14 cellular contexts compared by ENCODE assay signal in the genomic region with DNA sequence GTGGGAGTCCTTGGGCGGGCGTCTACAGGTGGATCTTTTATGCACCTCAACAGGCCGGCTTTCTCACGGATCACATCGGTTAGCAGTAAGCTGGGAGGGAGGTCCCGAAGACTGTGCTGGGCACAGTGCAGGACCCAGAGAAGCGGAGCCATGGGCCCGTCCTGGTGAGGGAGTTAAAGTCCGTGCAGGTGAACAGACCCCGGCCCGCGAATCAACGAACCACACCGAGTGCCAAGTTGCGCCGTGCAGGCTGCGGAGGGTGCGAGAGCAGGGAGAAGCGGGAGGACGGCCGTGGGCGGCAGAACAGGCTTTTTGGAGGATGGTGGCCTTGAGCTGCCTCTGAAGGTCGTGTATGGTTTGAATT.
DNase-seq lines count a peak whose midpoint lies in the region; FAIRE-seq and TF ChIP-seq lines count a peak whose summit lies in the region.
"Had no signal": no experiment of that assay in that cellular context is flagged by ENCODE, and none has a peak within 500 bp of the region (broad histone marks: within the 10 kb centered on the region; RNA-seq: fewer than 3 reads in every experiment).

No MANE protein-coding gene starts in this region.

- no peak overlapping the region for H3K9ac ChIP-seq in trophoblast cell (ENCODE audit: low read length)
- H3K9ac ChIP-seq: GM23248 had no signal

- no peak overlapping the region for H2AFZ ChIP-seq in trophoblast cell (ENCODE audit: insufficient read depth, low read length, poor library complexity)
- H2AFZ ChIP-seq: GM23248 had no signal

- H3K4me1 ChIP-seq in ectodermal cell (ENCODE audit: control insufficient read depth, insufficient read depth, low read length) (peaks cover 6% of the 10 kb centered on the region), trophoblast cell (ENCODE audit: control insufficient read depth in 1 of 2, insufficient read depth in 2 of 2, low read length in 2 of 2) (no peaks in the 10 kb centered on the region), small intestine (ENCODE audit: control insufficient read depth in 2 of 2, insufficient read depth in 1 of 2, low read depth in 1 of 2, low read length in 1 of 2) (no peaks in the 10 kb centered on the region)

- no peaks in the 10 kb centered on the region for H3K79me1 ChIP-seq in trophoblast cell (ENCODE audit: low read length)

- H3K18ac ChIP-seq in trophoblast cell (ENCODE audit: low read length) = no peak overlapping the region

- DNase-seq in H7 (peak; percentile 61), RWPE1 (ENCODE audit: low spot score) (no peak), trophoblast cell (no peak), NCI-H1417 treated with DMSO at 0.1 percent for 48 hours (lab: John Stamatoyannopoulos, UW) (no peak), small intestine (no peak)
- DNase-seq in effector CD4-positive, alpha-beta T cell = no peak
- DNase-seq: CD8-positive, alpha-beta T cell; GM23248; KG1; NCI-H1092 treated with DMSO at 0.1 percent for 48 hours; NCI-H187 treated with DMSO at 0.1 percent for 48 hours; RPMI8226 had no signal

- H3K14ac ChIP-seq in trophoblast cell (ENCODE audit: low read length) = no peak overlapping the region

- H2BK12ac ChIP-seq in trophoblast cell (ENCODE audit: low read length) = no peak overlapping the region

- CTCF ChIA-PET in RWPE1 (lab: Yijun Ruan, JAX) = no interaction called here

- 94% methylated on average over 23 of the region's 23 CpGs for WGBS in ectodermal cell, 2 experiments
- WGBS in trophoblast cell (ENCODE audit: extremely low coverage, insufficient coverage, insufficient read length) = no CpG with 5 or more reads among the region's 23 CpGs
- 96 to 97% (median 96%) methylated on average over 23 of the region's 23 CpGs for WGBS in small intestine, 3 donors

- H2AK5ac ChIP-seq in trophoblast cell (ENCODE audit: low read length) = no peak overlapping the region

- peak overlapping the region; percentile 41 for H3K23ac ChIP-seq in trophoblast cell (ENCODE audit: low read length)

- H3K27ac ChIP-seq in RWPE1 (peak overlapping the region; percentile 70), ectodermal cell (ENCODE audit: insufficient read depth, low read depth, low read length, poor library complexity, severe bottlenecking) (peak overlapping the region; percentile 33), trophoblast cell (ENCODE audit: low read depth, low read length) (no peak overlapping the region), small intestine (ENCODE audit: low read depth in 1 of 2, low read length in 1 of 2) (no peak overlapping the region)
- H3K27ac ChIP-seq: GM23248, HL-60 had no signal

- no peaks in the 10 kb centered on the region for H3K79me2 ChIP-seq in trophoblast cell (ENCODE audit: control insufficient read depth, insufficient read depth, low read length, poor library complexity)

- POLR2A ChIA-PET in RWPE1 (lab: Yijun Ruan, JAX; ENCODE audit: low non-redundant PET) = no interaction called here

- H3K36me3 ChIP-seq in H7 (replicated peaks; ENCODE audit: control insufficient read depth, insufficient read depth, low read length) = peaks cover 2% of the 10 kb centered on the region; the same call in 1 of the 2 replicates
- H3K36me3 ChIP-seq in ectodermal cell (ENCODE audit: control insufficient read depth, insufficient read depth, low read length) = no peaks in the 10 kb centered on the region
- H3K36me3 ChIP-seq in trophoblast cell (ENCODE audit: control insufficient read depth in 1 of 2, insufficient read depth in 2 of 2, low read length in 2 of 2) = peaks cover 2 to 8% of the 10 kb centered on the region in 2 experiments
- H3K36me3 ChIP-seq in small intestine (ENCODE audit: control insufficient read depth in 2 of 2, insufficient read depth in 2 of 2, low read length in 2 of 2) = no peaks in the 10 kb centered on the region

- TF ChIP-seq CTCF in RWPE1 (conservative IDR thresholded peaks at IDR 0.05; ENCODE audit: low read depth) = no peak

- H4K8ac ChIP-seq in trophoblast cell (ENCODE audit: low read depth, low read length) = no peak overlapping the region

- no peak overlapping the region for H3K4ac ChIP-seq in trophoblast cell (ENCODE audit: low read depth, low read length)

- H3K27me3 ChIP-seq in H7 (ENCODE audit: control insufficient read depth, insufficient read depth, low read length) (no peaks in the 10 kb centered on the region), ectodermal cell (ENCODE audit: control insufficient read depth, insufficient read depth, low read length, poor library complexity, severe bottlenecking) (no peaks in the 10 kb centered on the region), trophoblast cell (ENCODE audit: insufficient read depth, low read length) (no peaks in the 10 kb centered on the region), small intestine (ENCODE audit: control insufficient read depth in 2 of 2, insufficient read depth in 2 of 2, low read length in 2 of 2) (no peaks in the 10 kb centered on the region)

- no peaks in the 10 kb centered on the region for H3K9me3 ChIP-seq in ectodermal cell (ENCODE audit: control insufficient read depth, low read length)
- peaks cover 5% of the 10 kb centered on the region for H3K9me3 ChIP-seq in trophoblast cell (ENCODE audit: insufficient read depth, low read depth, low read length)
- no peaks in the 10 kb centered on the region for H3K9me3 ChIP-seq in small intestine (ENCODE audit: control insufficient read depth, low read depth)

- H2BK5ac ChIP-seq in trophoblast cell (ENCODE audit: low read depth, low read length, poor library complexity) = no peak overlapping the region

- no peak overlapping the region for H2BK120ac ChIP-seq in trophoblast cell (ENCODE audit: insufficient read depth, low read length, poor library complexity)

- H3K4me3 ChIP-seq in H7 (ENCODE audit: insufficient read depth, low read depth, low read length) (no peak overlapping the region; the same call in 1 of the 2 replicates), ectodermal cell (ENCODE audit: insufficient read depth, low read depth, low read length) (no peak overlapping the region), trophoblast cell (ENCODE audit: low read depth, low read length) (no peak overlapping the region), small intestine (ENCODE audit: low read depth in 1 of 2, low read length in 2 of 2) (no peak overlapping the region)
- H3K4me3 ChIP-seq: GM23248 had no signal

- no peak for FAIRE-seq in small intestine (lab: Jason Lieb, UNC)

- no peak overlapping the region for H4K12ac ChIP-seq in trophoblast cell (ENCODE audit: low read depth, low read length)

- no peak overlapping the region for H3K4me2 ChIP-seq in trophoblast cell (ENCODE audit: low read length)

- H4K91ac ChIP-seq in trophoblast cell (ENCODE audit: low read depth, low read length) = no peak overlapping the region

Comparison
In these comparisons a context has a peak if more than half of its experiments do, and no peak if none do; other contexts are left out.
1. H3K27ac ChIP-seq: peak in RWPE1 (single experiment) and ectodermal cell (single experiment); none in trophoblast cell (single experiment) and small intestine (0 of 2).